ENCODE assay signal across 21 cellular contexts in the genomic region with DNA sequence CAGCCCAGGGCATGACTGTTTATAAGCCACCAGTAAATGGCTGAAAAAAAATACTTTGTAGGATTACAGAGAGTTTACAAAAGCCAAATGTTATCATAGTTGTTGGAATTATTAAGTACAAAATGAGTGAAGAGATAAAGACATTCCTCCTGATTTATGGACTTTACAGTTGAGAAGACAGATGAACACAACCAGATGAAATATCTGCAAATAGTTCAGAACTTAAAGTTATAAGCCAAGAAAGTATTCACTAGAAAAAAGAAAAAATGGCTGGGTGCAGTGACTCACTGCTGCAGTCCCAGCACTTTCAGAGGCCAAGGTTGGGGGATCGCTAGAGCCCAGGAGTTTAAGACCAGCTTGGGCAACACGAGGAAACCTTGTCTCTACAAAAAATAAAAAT. TPM values are rescaled to one million over a fixed set of nuclear protein-coding genes. Genes with fewer than 3 reads are reported as not detected.
DNase-seq lines count a peak whose midpoint lies in the region; ATAC-seq, FAIRE-seq and TF ChIP-seq lines count a peak whose summit lies in the region.
"Had no signal": no experiment of that assay in that cellular context is flagged by ENCODE, and none has a peak within 500 bp of the region (broad histone marks: within the 10 kb centered on the region; RNA-seq: fewer than 3 reads in every experiment).

No MANE protein-coding gene starts in this region.

- H3K79me2 ChIP-seq in Loucy (ENCODE audit: insufficient read depth, low read length) (peaks cover 1% of the 10 kb centered on the region), K562 (ENCODE audit: control insufficient read depth, insufficient read depth, low read length) (no peaks in the 10 kb centered on the region)

- H3K9me3 ChIP-seq in BLaER1 treated with 17β-estradiol and CSF1 and Interleukin-3, amounts not matched to agents 10 nM and 100 nM (replicated peaks in 1 of 11): peaks cover 5 to 15% (median 12%) of the 10 kb centered on the region in 11 experiments; a peak in 20 of 22 replicates
- H3K9me3 ChIP-seq in Loucy (ENCODE audit: insufficient read depth, low read depth, low read length) (peaks cover 5% of the 10 kb centered on the region; the same call in 1 of the 2 replicates), K562 (replicated peaks; ENCODE audit: control insufficient read depth, insufficient read depth, low read depth, low read length) (no peaks in the 10 kb centered on the region), mesenchymal stem cell (ENCODE audit: control insufficient read depth, low read length) (peaks cover 7% of the 10 kb centered on the region), transverse colon (no peaks in the 10 kb centered on the region)
- H3K9me3 ChIP-seq: mucosa of descending colon, right lobe of liver had no signal

- no peak overlapping the region for H2BK15ac ChIP-seq in mesenchymal stem cell (ENCODE audit: low read depth, poor library complexity, severe bottlenecking)

- in situ Hi-C loops in K562 (cut with MboI) (no loop called here), transverse colon (cut with MboI; ENCODE audit: low pct_ligation_motif_present in 1 of 4, low pct_unique_long_range_greater_than_20kb in 1 of 4, low sequenced_read_pairs in 3 of 4) (no loop called here)

- no TSS peak for BruUV-seq in K562 (replicated peaks; lab: Mats Ljungman, UMichigan)

- no peak overlapping the region for H4K91ac ChIP-seq in mesenchymal stem cell (ENCODE audit: low read length)

- peaks cover 39 to 77% (median 58%) of the 10 kb centered on the region in 10 experiments for H3K4me1 ChIP-seq in BLaER1 treated with 17β-estradiol and CSF1 and Interleukin-3, amounts not matched to agents 10 nM and 100 nM
- H3K4me1 ChIP-seq in Loucy (ENCODE audit: insufficient read depth, low read length, poor library complexity, severe bottlenecking) (peaks cover 61% of the 10 kb centered on the region), K562 (replicated peaks in 1 of 2; ENCODE audit: control insufficient read depth in 2 of 2, insufficient read depth in 2 of 2, low read length in 2 of 2) (peaks cover 0 to 11% of the 10 kb centered on the region in 2 experiments; a peak in 4 of 5 replicates), mesenchymal stem cell (ENCODE audit: control insufficient read depth, insufficient read depth, low read depth, low read length) (peaks cover 6% of the 10 kb centered on the region), transverse colon (peaks cover 0 to 7% (median 0%) of the 10 kb centered on the region in 4 donors)
- H3K4me1 ChIP-seq: right lobe of liver had no signal

- no peaks in the 10 kb centered on the region for H3K79me1 ChIP-seq in mesenchymal stem cell (replicated peaks; ENCODE audit: low read length, poor library complexity, severe bottlenecking)

- H3K4me2 ChIP-seq in BLaER1 treated with 17β-estradiol and CSF1 and Interleukin-3, amounts not matched to agents 10 nM and 100 nM: peak overlapping the region in 8 of 11 experiments; percentile 4 to 58 (median 33); a peak in 14 of 22 replicates
- H3K4me2 ChIP-seq in Loucy (ENCODE audit: low read depth, low read length, poor library complexity, severe bottlenecking) (no peak overlapping the region), K562 (ENCODE audit: insufficient read depth, low read length) (no peak overlapping the region), mesenchymal stem cell (ENCODE audit: low read length, poor library complexity, severe bottlenecking) (no peak overlapping the region)

- no peak for TF ChIP-seq RAD21 in K562 (CRISPR knock-in tag; conservative IDR thresholded peaks at IDR 0.05 in 1 of 2, IDR thresholded peaks at IDR 0.05 in 1 of 2)

- H2BK12ac ChIP-seq in mesenchymal stem cell (ENCODE audit: low read length in 2 of 2): no peak overlapping the region

- no peaks in the 10 kb centered on the region for H4K20me1 ChIP-seq in BLaER1 treated with 17β-estradiol and CSF1 and Interleukin-3, amounts not matched to agents 10 nM and 100 nM
- H4K20me1 ChIP-seq in Loucy (ENCODE audit: insufficient read depth, low read length, poor library complexity, severe bottlenecking) (no peaks in the 10 kb centered on the region), K562 (replicated peaks; ENCODE audit: control insufficient read depth, insufficient read depth, low read length) (no peaks in the 10 kb centered on the region)

- POLR2A ChIA-PET in K562 (lab: Yijun Ruan, JAX): interaction anchor here (1.8 to 3.1 kb wide), 2 partner anchors 10 to 11 kb away, joined by 5 to 11 read pairs; a partner anchor contains a TSS

- TF ChIP-seq POLR2A in K562 (conservative IDR thresholded peaks at IDR 0.05) (no peak), transverse colon (IDR thresholded peaks at IDR 0.05) (no peak)

- H3K9me2 ChIP-seq in Loucy (replicated peaks; ENCODE audit: low read depth, low read length): no peaks in the 10 kb centered on the region

- TF ChIP-seq EP300 in K562 (IDR thresholded peaks at IDR 0.05; ENCODE audit: low read length) (no peak), transverse colon (IDR thresholded peaks at IDR 0.05; ENCODE audit: low read depth) (no peak)

- TF ChIP-seq CTCF in Loucy (conservative IDR thresholded peaks at IDR 0.05; ENCODE audit: low read length) (no peak), K562 (IDR thresholded peaks at IDR 0.05 in 2 of 3, conservative IDR thresholded peaks at IDR 0.05 in 1 of 3; ENCODE audit: insufficient read depth in 2 of 3, low read depth in 1 of 3, low read length in 3 of 3) (no peak), transverse colon (IDR thresholded peaks at IDR 0.05) (no peak)

- WGBS in K562 (ENCODE audit: insufficient coverage, low coverage, missing lambda C conversion rate): 19% methylated on average over 2 of the region's 2 CpGs
- WGBS in mesenchymal stem cell: 29% methylated on average over 1 of the region's 2 CpGs
- WGBS in transverse colon (ENCODE audit: low coverage in 1 of 2), 2 donors: 69 to 100% methylated on average over 1 to 2 of the region's 2 CpGs

- H3K9me1 ChIP-seq in K562 (ENCODE audit: control insufficient read depth, insufficient read depth, low read length): no peaks in the 10 kb centered on the region

- H2AFZ ChIP-seq in Loucy (ENCODE audit: low read length): peak overlapping the region; percentile 38; the same call in 1 of the 2 replicates
- peak overlapping the region; percentile 38 for H2AFZ ChIP-seq in K562 (ENCODE audit: low read depth, low read length)
- no peak overlapping the region for H2AFZ ChIP-seq in mesenchymal stem cell (ENCODE audit: low read depth, low read length)

- no peak overlapping the region for H2BK5ac ChIP-seq in mesenchymal stem cell (ENCODE audit: low read depth, low read length, poor library complexity, severe bottlenecking)

- H3K9ac ChIP-seq in BLaER1 treated with 17β-estradiol and CSF1 and Interleukin-3, amounts not matched to agents 10 nM and 100 nM: peak overlapping the region in 3 of 11 experiments; percentile 18 to 32 (median 19); a peak in 4 of 22 replicates
- no peak overlapping the region for H3K9ac ChIP-seq in Loucy (ENCODE audit: low read depth, low read length, poor library complexity, severe bottlenecking)
- no peak overlapping the region for H3K9ac ChIP-seq in K562 (ENCODE audit: insufficient read depth in 1 of 2, low read depth in 2 of 2, low read length in 2 of 2)
- peak overlapping the region; percentile 38 for H3K9ac ChIP-seq in mesenchymal stem cell (ENCODE audit: low read length)

- intact Hi-C loops in K562 (cut with micrococcal nuclease) (no loop called here), left ventricle myocardium superior (cut with micrococcal nuclease) (no loop called here), transverse colon (cut with DNase I; ENCODE audit: low total_unique reads) (no loop called here)

- no peak overlapping the region for H3K14ac ChIP-seq in mesenchymal stem cell (ENCODE audit: low read length in 2 of 2)

- H3K4ac ChIP-seq in mesenchymal stem cell (ENCODE audit: low read depth in 1 of 2, low read length in 2 of 2): no peak overlapping the region

- H3K27ac ChIP-seq in BLaER1 treated with 17β-estradiol and CSF1 and Interleukin-3, amounts not matched to agents 10 nM and 100 nM: peak overlapping the region in 10 of 11 experiments; percentile 17 to 97 (median 60); a peak in 18 of 22 replicates
- H3K27ac ChIP-seq in K562 (ENCODE audit: extremely low read depth, low read depth, low read length): no peak overlapping the region
- no peak overlapping the region for H3K27ac ChIP-seq in mesenchymal stem cell (ENCODE audit: low read length, poor library complexity, severe bottlenecking)
- H3K27ac ChIP-seq in transverse colon: no peak overlapping the region
- H3K27ac ChIP-seq: coronary artery, right lobe of liver had no signal

- H2AK5ac ChIP-seq in mesenchymal stem cell (ENCODE audit: low read length, severe bottlenecking): no peak overlapping the region

- DNase-seq in K562 (ENCODE audit: extremely low read depth in 1 of 4, low spot score in 3 of 4): no peak
- peak; percentile 85 for DNase-seq in mesenchymal stem cell
- DNase-seq in left ventricle myocardium superior: no peak
- no peak for DNase-seq in occipital lobe (lab: John Stamatoyannopoulos, UW)
- DNase-seq in transverse colon: no peak
- DNase-seq in NCI-H2196 treated with DMSO at 0.1 percent for 48 hours (lab: John Stamatoyannopoulos, UW; ENCODE audit: unreplicated experiment): no peak
- DNase-seq: activated CD4-positive, alpha-beta T cell treated with anti-CD3 and anti-CD28 coated beads for 1 hour; anterior cingulate cortex; DND-41; KG1; mucosa of descending colon; NCI-H2171 treated with DMSO at 0.1 percent for 48 hours; NCI-H82; stimulated activated CD4-positive, alpha-beta T cell treated with anti-CD3 and anti-CD28 coated beads, Interleukin-1b, Interleukin-23, amount 100 ng/mL, for 48 hours; stimulated activated naive CD8-positive, alpha-beta T cell treated with anti-CD3 and anti-CD28 coated beads, Interleukin-15, amount 100 ng/mL, for 72 hours had no signal

- no peak for FAIRE-seq in K562 (lab: Jason Lieb, UNC)
- FAIRE-seq: H1 had no signal

- no peak overlapping the region for H3K18ac ChIP-seq in mesenchymal stem cell (ENCODE audit: low read depth in 1 of 2, low read length in 2 of 2)

- peak; percentile 16; the same call in 2 of the 3 replicates for ATAC-seq in K562
- ATAC-seq in left ventricle myocardium superior: no peak
- ATAC-seq: left lobe of liver; mucosa of descending colon; stimulated activated naive CD8-positive, alpha-beta T cell treated with anti-CD3 and anti-CD28 coated beads, Interleukin-15, amount 100 ng/mL, for 72 hours had no signal

- H3K36me3 ChIP-seq in BLaER1 treated with 17β-estradiol and CSF1 and Interleukin-3, amounts not matched to agents 10 nM and 100 nM: no peaks in the 10 kb centered on the region; a peak in 1 of 22 replicates
- H3K36me3 ChIP-seq in Loucy (ENCODE audit: insufficient read depth, low read length): no peaks in the 10 kb centered on the region
- no peaks in the 10 kb centered on the region for H3K36me3 ChIP-seq in K562 (ENCODE audit: control insufficient read depth, insufficient read depth, low read length)
- H3K36me3 ChIP-seq in mesenchymal stem cell (ENCODE audit: control insufficient read depth in 1 of 2, insufficient read depth in 2 of 2, low read depth in 1 of 2, low read length in 2 of 2): no peaks in the 10 kb centered on the region
- H3K36me3 ChIP-seq in transverse colon: no peaks in the 10 kb centered on the region
- H3K36me3 ChIP-seq: right lobe of liver had no signal

- no peaks in the 10 kb centered on the region for H3K27me3 ChIP-seq in BLaER1 treated with 17β-estradiol and CSF1 and Interleukin-3, amounts not matched to agents 10 nM and 100 nM
- H3K27me3 ChIP-seq in Loucy (ENCODE audit: insufficient read depth, low read length, poor library complexity, severe bottlenecking) (no peaks in the 10 kb centered on the region), K562 (ENCODE audit: control insufficient read depth in 2 of 2, insufficient read depth in 2 of 2, low read length in 2 of 2) (no peaks in the 10 kb centered on the region), mesenchymal stem cell (ENCODE audit: control insufficient read depth in 1 of 2, insufficient read depth in 1 of 2, low read length in 2 of 2) (no peaks in the 10 kb centered on the region), transverse colon (peaks cover 7% of the 10 kb centered on the region)
- H3K27me3 ChIP-seq: right lobe of liver had no signal

- no peak overlapping the region for H3K4me3 ChIP-seq in BLaER1 treated with 17β-estradiol and CSF1 and Interleukin-3, amounts not matched to agents 10 nM and 100 nM
- H3K4me3 ChIP-seq in Loucy (ENCODE audit: low read length, poor library complexity, severe bottlenecking) (no peak overlapping the region), K562 (no peak overlapping the region), mesenchymal stem cell (ENCODE audit: insufficient read depth in 1 of 2, low read depth in 1 of 2, low read length in 2 of 2) (peak overlapping the region in 1 of 2 experiments; percentile 19), transverse colon (no peak overlapping the region)
- H3K4me3 ChIP-seq: coronary artery, mucosa of descending colon, right lobe of liver had no signal

- no peak overlapping the region for H2BK120ac ChIP-seq in mesenchymal stem cell (ENCODE audit: low read depth, low read length)

- no peak overlapping the region for H4K8ac ChIP-seq in mesenchymal stem cell (ENCODE audit: low read length)

- CTCF ChIA-PET in K562 (lab: Yijun Ruan, JAX; ENCODE audit: low intra/inter-chr PET ratio): no interaction called here

- peaks cover 15% of the 10 kb centered on the region for H3F3A ChIP-seq in Loucy (ENCODE audit: low read depth)

- H3K23ac ChIP-seq in mesenchymal stem cell (ENCODE audit: low read length in 2 of 2): no peak overlapping the region

RNA-seq across cellular contexts. Expression of a gene that starts 11.2 kb away (rescaled TPM):
- 4.4 and 9.5 TPM in 2 replicates for total RNA-seq in K562 (2011; cell fraction: chromatin; rRNA removed; ENCODE audit: low replicate concordance)
- 6.2 and 8.5 TPM in 2 replicates for total RNA-seq in K562 (2011; cell fraction: nucleolus; rRNA removed)
- 5.6 and 6.1 TPM in 2 replicates for total RNA-seq in K562 (2011; cell fraction: nucleoplasm; rRNA removed)
- total RNA-seq in K562 (2014; rRNA removed): 14.0 and 16.5 TPM in 2 replicates
- total RNA-seq in K562 (2014; rRNA removed; fragmentation: Illumina TruSeq; extraction: Trizol): 16.4 and 19.7 TPM in 2 replicates
- 8.0 and 8.1 TPM in 2 replicates for total RNA-seq in K562 (2015; rRNA removed; fragmentation: Illumina TruSeq; extraction: Trizol)
- 17.3 and 17.6 TPM in 2 replicates for total RNA-seq in K562 (2021)
- 14.9 and 15.2 TPM in 2 replicates for polyA plus RNA-seq in K562 (2011; rRNA removed)
- polyA plus RNA-seq in K562 (2011; cell fraction: cytosol; rRNA removed): 9.2 and 10.1 TPM in 2 replicates
- polyA plus RNA-seq in K562 (2011; cell fraction: nucleus; rRNA removed): 4.7 and 6.4 TPM in 2 replicates
- 9.7 and 20.8 TPM in 2 replicates for polyA plus RNA-seq in K562 (2012)
- 14.0 and 15.4 TPM in 2 replicates for polyA plus RNA-seq in K562 (2014; fragmentation: Illumina TruSeq; extraction: Trizol)
- 10 to 100 TPM; 10.0 to 14.9 TPM for polyA plus RNA-seq in K562 (2014; fragmentation: Nextera tagmentation; extraction: Ambion mirVana)
- 21.6 and 22.9 TPM in 2 replicates for polyA plus RNA-seq in K562 (2014; rRNA removed)
- 7.0 and 9.9 TPM in 2 replicates for polyA minus RNA-seq in K562 (2011; rRNA and poly(A)+ RNA removed)
- polyA minus RNA-seq in K562 (2011; cell fraction: cytosol; rRNA and poly(A)+ RNA removed): 6.8 and 8.2 TPM in 2 replicates
- 6.9 and 18.1 TPM in 2 replicates for polyA minus RNA-seq in K562 (2011; cell fraction: nucleus; rRNA and poly(A)+ RNA removed)
- 84.5 TPM for polyA plus RNA-seq in mesenchymal stem cell (2013, experiment 1 of 2)
- 88.7 TPM for polyA plus RNA-seq in mesenchymal stem cell (2013, experiment 2 of 2)
- 0.20 TPM for total RNA-seq in left ventricle myocardium superior
- total RNA-seq in occipital lobe: 1.4 TPM
- 10 to 100 TPM in 1 of 4 donors, 1 to 10 TPM in 1, under 1 TPM in 1, not detected in 1; 0.82 to 66.5 (median 3.5) TPM for total RNA-seq in transverse colon

Comparison
In these comparisons a context has a peak if more than half of its experiments do, and no peak if none do; other contexts are left out.
1. H3K27ac ChIP-seq: peak in BLaER1 treated with 17β-estradiol and CSF1 and Interleukin-3, amounts not matched to agents 10 nM and 100 nM (10 of 11); none in K562 (single experiment), mesenchymal stem cell (single experiment) and transverse colon (0 of 4).
2. H3K4me2 ChIP-seq: peak in BLaER1 treated with 17β-estradiol and CSF1 and Interleukin-3, amounts not matched to agents 10 nM and 100 nM (8 of 11); none in Loucy (single experiment), K562 (single experiment) and mesenchymal stem cell (single experiment).